Comparison of ENCODE assay signal across 4 cellular contexts in the genomic region with DNA sequence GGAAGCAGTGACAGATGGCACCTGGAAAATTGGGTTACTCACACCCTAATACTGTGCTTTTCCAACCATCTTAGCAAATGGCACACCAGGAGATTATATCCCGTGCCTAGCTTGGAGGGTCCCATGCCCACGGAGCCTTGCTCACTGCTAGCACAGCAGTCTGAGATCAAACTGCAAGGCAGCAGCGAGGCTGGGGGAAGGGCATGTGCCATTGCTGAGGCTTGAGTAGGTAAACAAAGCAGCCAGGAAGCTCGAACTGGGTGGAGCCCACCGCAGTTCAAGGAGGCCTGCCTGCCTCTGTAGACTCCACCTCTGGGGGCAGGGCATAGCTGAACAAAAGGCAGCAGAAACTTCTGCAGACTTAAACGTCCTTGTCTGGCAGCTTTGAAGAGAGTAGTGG. TPM values are rescaled to one million over a fixed set of nuclear protein-coding genes. Genes with fewer than 3 reads are reported as not detected.
"Had no signal": no experiment of that assay in that cellular context is flagged by ENCODE, and none has a peak within 500 bp of the region (broad histone marks: within the 10 kb centered on the region; RNA-seq: fewer than 3 reads in every experiment).

No MANE protein-coding gene starts in this region.

RNA-seq across cellular contexts. Expression of a gene that starts 11.5 kb away (rescaled TPM):
- total RNA-seq: osteocyte, sciatic nerve, urinary bladder had no signal
- polyA plus RNA-seq: pancreas had no signal
